8 cellular contexts compared by ENCODE assay signal in genomic region chr1:207868252-207868768, GRCh38. TPM values are rescaled to one million over a fixed set of nuclear protein-coding genes. Genes with fewer than 3 reads are reported as not detected.
DNase-seq lines count a peak whose midpoint lies in the region; ATAC-seq and TF ChIP-seq lines count a peak whose summit lies in the region.

No MANE protein-coding gene starts in this region.

- intact Hi-C loops in Right ventricle myocardium inferior (cut with DNase I), result loop anchor here (1.0 kb wide), 1 partner anchor 40 kb away; no protein-coding TSS in a partner anchor
- intact Hi-C loops in cardiac septum (cut with DNase I), result loop anchor here (10.0 kb wide), 1 partner anchor 54 kb away; no protein-coding TSS in a partner anchor

- H2AFZ ChIP-seq in Karpas-422 (ENCODE audit: low read length), result no peak overlapping the region

- peak; percentile 35 for ATAC-seq in Right ventricle myocardium inferior
- ATAC-seq in activated naive CD8-positive, alpha-beta T cell treated with anti-CD3 and anti-CD28 coated beads, Interleukin-2, amount 50 U/mL, for 24 hours, result no peak
- ATAC-seq in GM18861 (IDR thresholded peaks at IDR 0.05; ENCODE audit: unreplicated experiment), result no peak

- H3K36me3 ChIP-seq in Karpas-422 (ENCODE audit: insufficient read depth, low read length) (peaks cover 21% of the 10 kb centered on the region; the same call in 1 of the 2 replicates), right atrium auricular region (no peaks in the 10 kb centered on the region)

- H3K27me3 ChIP-seq in Karpas-422 (ENCODE audit: low read length) (no peaks in the 10 kb centered on the region), right atrium auricular region (no peaks in the 10 kb centered on the region)

- H3K4me3 Mint-ChIP-seq in activated naive CD8-positive, alpha-beta T cell treated with anti-CD3 and anti-CD28 coated beads, Interleukin-2, amount 50 U/mL, for 24 hours, result peak overlapping the region; percentile 88

- peak overlapping the region; percentile 95 for H3K9ac ChIP-seq in Karpas-422 (ENCODE audit: low read length)

- peaks cover 16% of the 10 kb centered on the region for H3K36me3 Mint-ChIP-seq in activated naive CD8-positive, alpha-beta T cell treated with anti-CD3 and anti-CD28 coated beads, Interleukin-2, amount 50 U/mL, for 24 hours (ENCODE audit: low read depth)

- H3K4me1 Mint-ChIP-seq in activated naive CD8-positive, alpha-beta T cell treated with anti-CD3 and anti-CD28 coated beads, Interleukin-2, amount 50 U/mL, for 24 hours, result peaks cover 81% of the 10 kb centered on the region

- no peaks in the 10 kb centered on the region for H3K9me2 ChIP-seq in Karpas-422 (replicated peaks; ENCODE audit: insufficient read depth, low read length)

- H3K4me1 ChIP-seq in Karpas-422 (ENCODE audit: low read length) (peaks cover 86% of the 10 kb centered on the region), right atrium auricular region (peaks cover 0 to 74% of the 10 kb centered on the region in 2 donors)

- H3K9me3 Mint-ChIP-seq in activated naive CD8-positive, alpha-beta T cell treated with anti-CD3 and anti-CD28 coated beads, Interleukin-2, amount 50 U/mL, for 24 hours, result no peaks in the 10 kb centered on the region

- H3K27ac Mint-ChIP-seq in activated naive CD8-positive, alpha-beta T cell treated with anti-CD3 and anti-CD28 coated beads, Interleukin-2, amount 50 U/mL, for 24 hours, result peak overlapping the region; percentile 81

- H3K27me3 Mint-ChIP-seq in activated naive CD8-positive, alpha-beta T cell treated with anti-CD3 and anti-CD28 coated beads, Interleukin-2, amount 50 U/mL, for 24 hours, result no peaks in the 10 kb centered on the region

- peaks cover 62% of the 10 kb centered on the region for H3K79me2 ChIP-seq in Karpas-422 (ENCODE audit: low read length)

- H3K4me2 ChIP-seq in Karpas-422 (ENCODE audit: low read depth, low read length, poor library complexity, severe bottlenecking), result peak overlapping the region; percentile 91

- TF ChIP-seq CTCF in right atrium auricular region (IDR thresholded peaks at IDR 0.05), result no peak

- peak overlapping the region; percentile 70 for H3K27ac ChIP-seq in Karpas-422 (ENCODE audit: low read length)
- H3K27ac ChIP-seq in right atrium auricular region, result peak overlapping the region; percentile 96 to 97

- H3K9me3 ChIP-seq in Karpas-422 (ENCODE audit: low read length), result no peaks in the 10 kb centered on the region
- H3K9me3 ChIP-seq in right atrium auricular region, result no peaks in the 10 kb centered on the region

- H4K20me1 ChIP-seq in Karpas-422 (ENCODE audit: insufficient read depth, low read depth, low read length), result no peaks in the 10 kb centered on the region

- peak; percentile 71 for DNase-seq in Right ventricle myocardium inferior (ENCODE audit: missing footprints)
- DNase-seq in cardiac septum (ENCODE audit: low spot score), result no peak
- DNase-seq in Karpas-422, result peak; percentile 60
- no peak for DNase-seq in activated naive CD8-positive, alpha-beta T cell treated with anti-CD3 and anti-CD28 coated beads, Interleukin-2, amount 50 U/mL, for 24 hours
- DNase-seq in right atrium auricular region (ENCODE audit: low spot score), result no peak
- DNase-seq in putamen (ENCODE audit: low spot score), result peak; percentile 40
- DNase-seq in AML-193 (lab: John Stamatoyannopoulos, UW), result no peak

- peak overlapping the region; percentile 87 for H3K4me3 ChIP-seq in Karpas-422 (ENCODE audit: low read length)
- peak overlapping the region; percentile 81 to 94 for H3K4me3 ChIP-seq in right atrium auricular region

RNA-seq across cellular contexts. Expression of gene CD34, which starts 42.6 kb away (rescaled TPM):
- 84.8 TPM for total RNA-seq in Right ventricle myocardium inferior
- total RNA-seq in cardiac septum, result 49.9 TPM
- total RNA-seq in Karpas-422 (2014; rRNA removed; shearing (Covaris generic); ENCODE audit: low replicate concordance), result 0.04 TPM in 1 of 2 replicates, not detected in the other
- 10 to 100 TPM; 76.7 to 76.8 TPM for total RNA-seq in right atrium auricular region

Comparison
In these comparisons a context has a peak if more than half of its experiments do, and no peak if none do; other contexts are left out.
1. DNase-seq: peak in Right ventricle myocardium inferior (single experiment), Karpas-422 (single experiment) and putamen (single experiment); none in cardiac septum (single experiment), activated naive CD8-positive, alpha-beta T cell treated with anti-CD3 and anti-CD28 coated beads, Interleukin-2, amount 50 U/mL, for 24 hours (single experiment), right atrium auricular region (single experiment) and AML-193 (0 of 2).
2. RNA of gene CD34, which starts 42.6 kb away (total RNA-seq): 84.8 TPM in Right ventricle myocardium inferior (single experiment), 76.7 to 76.8 TPM in right atrium auricular region and 49.9 TPM in cardiac septum (single experiment); 0.04 TPM in Karpas-422; every median in the first group is over 10 times any median in the second.